Comparison of ENCODE assay signal across 2 cellular contexts in the genomic region with DNA sequence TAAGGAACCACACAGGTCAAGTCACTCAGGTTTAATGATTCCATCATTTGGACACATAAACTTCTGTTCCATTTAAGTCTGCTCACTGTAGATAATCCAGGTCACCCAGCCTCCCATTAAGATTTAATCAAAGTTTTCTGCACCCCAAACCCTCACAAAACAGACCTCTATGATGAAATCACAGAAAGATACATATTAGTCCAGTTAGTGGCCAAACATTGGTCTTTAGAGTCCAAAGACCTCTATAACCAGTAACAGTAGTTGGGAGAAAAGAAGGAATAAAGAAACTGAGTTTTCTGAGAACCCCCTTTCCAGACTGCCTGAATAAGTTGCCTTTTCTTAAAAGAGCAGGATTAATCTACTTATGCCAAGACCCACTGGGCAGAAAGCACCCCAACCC.
A peak's percentile ranks its signal among the peaks of the same experiment; 100 is the strongest.
TF ChIP-seq lines count a peak whose summit lies in the region.

No MANE protein-coding gene starts in this region.

TF ChIP-seq in liver, 16 proteins besides CTCF, POLR2A, EP300 and RAD21:
- TF ChIP-seq, protein P1, sequence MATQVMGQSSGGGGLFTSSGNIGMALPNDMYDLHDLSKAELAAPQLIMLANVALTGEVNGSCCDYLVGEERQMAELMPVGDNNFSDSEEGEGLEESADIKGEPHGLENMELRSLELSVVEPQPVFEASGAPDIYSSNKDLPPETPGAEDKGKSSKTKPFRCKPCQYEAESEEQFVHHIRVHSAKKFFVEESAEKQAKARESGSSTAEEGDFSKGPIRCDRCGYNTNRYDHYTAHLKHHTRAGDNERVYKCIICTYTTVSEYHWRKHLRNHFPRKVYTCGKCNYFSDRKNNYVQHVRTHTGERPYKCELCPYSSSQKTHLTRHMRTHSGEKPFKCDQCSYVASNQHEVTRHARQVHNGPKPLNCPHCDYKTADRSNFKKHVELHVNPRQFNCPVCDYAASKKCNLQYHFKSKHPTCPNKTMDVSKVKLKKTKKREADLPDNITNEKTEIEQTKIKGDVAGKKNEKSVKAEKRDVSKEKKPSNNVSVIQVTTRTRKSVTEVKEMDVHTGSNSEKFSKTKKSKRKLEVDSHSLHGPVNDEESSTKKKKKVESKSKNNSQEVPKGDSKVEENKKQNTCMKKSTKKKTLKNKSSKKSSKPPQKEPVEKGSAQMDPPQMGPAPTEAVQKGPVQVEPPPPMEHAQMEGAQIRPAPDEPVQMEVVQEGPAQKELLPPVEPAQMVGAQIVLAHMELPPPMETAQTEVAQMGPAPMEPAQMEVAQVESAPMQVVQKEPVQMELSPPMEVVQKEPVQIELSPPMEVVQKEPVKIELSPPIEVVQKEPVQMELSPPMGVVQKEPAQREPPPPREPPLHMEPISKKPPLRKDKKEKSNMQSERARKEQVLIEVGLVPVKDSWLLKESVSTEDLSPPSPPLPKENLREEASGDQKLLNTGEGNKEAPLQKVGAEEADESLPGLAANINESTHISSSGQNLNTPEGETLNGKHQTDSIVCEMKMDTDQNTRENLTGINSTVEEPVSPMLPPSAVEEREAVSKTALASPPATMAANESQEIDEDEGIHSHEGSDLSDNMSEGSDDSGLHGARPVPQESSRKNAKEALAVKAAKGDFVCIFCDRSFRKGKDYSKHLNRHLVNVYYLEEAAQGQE (IDR thresholded peaks at IDR 0.05), result no peak
- TF ChIP-seq HNF4G (IDR thresholded peaks at IDR 0.05), result no peak
- TF ChIP-seq, protein P2, sequence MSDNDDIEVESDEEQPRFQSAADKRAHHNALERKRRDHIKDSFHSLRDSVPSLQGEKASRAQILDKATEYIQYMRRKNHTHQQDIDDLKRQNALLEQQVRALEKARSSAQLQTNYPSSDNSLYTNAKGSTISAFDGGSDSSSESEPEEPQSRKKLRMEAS (IDR thresholded peaks at IDR 0.05), result no peak
- peak; percentile 15 for TF ChIP-seq SP1 (IDR thresholded peaks at IDR 0.05)
- no peak for TF ChIP-seq EGR1 (IDR thresholded peaks at IDR 0.05; ENCODE audit: low read depth in 2 of 2)
- no peak for TF ChIP-seq TAF1 (conservative IDR thresholded peaks at IDR 0.05)
- TF ChIP-seq RXRA (IDR thresholded peaks at IDR 0.05), result no peak
- TF ChIP-seq, protein P3, sequence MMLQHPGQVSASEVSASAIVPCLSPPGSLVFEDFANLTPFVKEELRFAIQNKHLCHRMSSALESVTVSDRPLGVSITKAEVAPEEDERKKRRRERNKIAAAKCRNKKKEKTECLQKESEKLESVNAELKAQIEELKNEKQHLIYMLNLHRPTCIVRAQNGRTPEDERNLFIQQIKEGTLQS (IDR thresholded peaks at IDR 0.05), result no peak
- TF ChIP-seq GABPA (IDR thresholded peaks at IDR 0.05 in 1 of 2, conservative IDR thresholded peaks at IDR 0.05 in 1 of 2), result no peak
- TF ChIP-seq YY1 (IDR thresholded peaks at IDR 0.05), result no peak
- peak; percentile 61 to 64 for TF ChIP-seq HNF4A (conservative IDR thresholded peaks at IDR 0.05)
- TF ChIP-seq NR2F2 (IDR thresholded peaks at IDR 0.05), result no peak
- TF ChIP-seq, protein P4, sequence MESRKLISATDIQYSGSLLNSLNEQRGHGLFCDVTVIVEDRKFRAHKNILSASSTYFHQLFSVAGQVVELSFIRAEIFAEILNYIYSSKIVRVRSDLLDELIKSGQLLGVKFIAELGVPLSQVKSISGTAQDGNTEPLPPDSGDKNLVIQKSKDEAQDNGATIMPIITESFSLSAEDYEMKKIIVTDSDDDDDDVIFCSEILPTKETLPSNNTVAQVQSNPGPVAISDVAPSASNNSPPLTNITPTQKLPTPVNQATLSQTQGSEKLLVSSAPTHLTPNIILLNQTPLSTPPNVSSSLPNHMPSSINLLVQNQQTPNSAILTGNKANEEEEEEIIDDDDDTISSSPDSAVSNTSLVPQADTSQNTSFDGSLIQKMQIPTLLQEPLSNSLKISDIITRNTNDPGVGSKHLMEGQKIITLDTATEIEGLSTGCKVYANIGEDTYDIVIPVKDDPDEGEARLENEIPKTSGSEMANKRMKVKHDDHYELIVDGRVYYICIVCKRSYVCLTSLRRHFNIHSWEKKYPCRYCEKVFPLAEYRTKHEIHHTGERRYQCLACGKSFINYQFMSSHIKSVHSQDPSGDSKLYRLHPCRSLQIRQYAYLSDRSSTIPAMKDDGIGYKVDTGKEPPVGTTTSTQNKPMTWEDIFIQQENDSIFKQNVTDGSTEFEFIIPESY (IDR thresholded peaks at IDR 0.05), result no peak

TF ChIP-seq in GM12878, 131 proteins besides CTCF, POLR2A, EP300 and RAD21:
- TF ChIP-seq, protein P5, sequence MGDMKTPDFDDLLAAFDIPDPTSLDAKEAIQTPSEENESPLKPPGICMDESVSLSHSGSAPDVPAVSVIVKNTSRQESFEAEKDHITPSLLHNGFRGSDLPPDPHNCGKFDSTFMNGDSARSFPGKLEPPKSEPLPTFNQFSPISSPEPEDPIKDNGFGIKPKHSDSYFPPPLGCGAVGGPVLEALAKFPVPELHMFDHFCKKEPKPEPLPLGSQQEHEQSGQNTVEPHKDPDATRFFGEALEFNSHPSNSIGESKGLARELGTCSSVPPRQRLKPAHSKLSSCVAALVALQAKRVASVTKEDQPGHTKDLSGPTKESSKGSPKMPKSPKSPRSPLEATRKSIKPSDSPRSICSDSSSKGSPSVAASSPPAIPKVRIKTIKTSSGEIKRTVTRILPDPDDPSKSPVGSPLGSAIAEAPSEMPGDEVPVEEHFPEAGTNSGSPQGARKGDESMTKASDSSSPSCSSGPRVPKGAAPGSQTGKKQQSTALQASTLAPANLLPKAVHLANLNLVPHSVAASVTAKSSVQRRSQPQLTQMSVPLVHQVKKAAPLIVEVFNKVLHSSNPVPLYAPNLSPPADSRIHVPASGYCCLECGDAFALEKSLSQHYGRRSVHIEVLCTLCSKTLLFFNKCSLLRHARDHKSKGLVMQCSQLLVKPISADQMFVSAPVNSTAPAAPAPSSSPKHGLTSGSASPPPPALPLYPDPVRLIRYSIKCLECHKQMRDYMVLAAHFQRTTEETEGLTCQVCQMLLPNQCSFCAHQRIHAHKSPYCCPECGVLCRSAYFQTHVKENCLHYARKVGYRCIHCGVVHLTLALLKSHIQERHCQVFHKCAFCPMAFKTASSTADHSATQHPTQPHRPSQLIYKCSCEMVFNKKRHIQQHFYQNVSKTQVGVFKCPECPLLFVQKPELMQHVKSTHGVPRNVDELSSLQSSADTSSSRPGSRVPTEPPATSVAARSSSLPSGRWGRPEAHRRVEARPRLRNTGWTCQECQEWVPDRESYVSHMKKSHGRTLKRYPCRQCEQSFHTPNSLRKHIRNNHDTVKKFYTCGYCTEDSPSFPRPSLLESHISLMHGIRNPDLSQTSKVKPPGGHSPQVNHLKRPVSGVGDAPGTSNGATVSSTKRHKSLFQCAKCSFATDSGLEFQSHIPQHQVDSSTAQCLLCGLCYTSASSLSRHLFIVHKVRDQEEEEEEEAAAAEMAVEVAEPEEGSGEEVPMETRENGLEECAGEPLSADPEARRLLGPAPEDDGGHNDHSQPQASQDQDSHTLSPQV (IDR thresholded peaks at IDR 0.05), result no peak
- TF ChIP-seq, protein P2 (IDR thresholded peaks at IDR 0.05; ENCODE audit: low read depth, low read length), result no peak
- no peak for TF ChIP-seq TARDBP (IDR thresholded peaks at IDR 0.05; ENCODE audit: borderline replicate concordance)
- TF ChIP-seq, protein P6, sequence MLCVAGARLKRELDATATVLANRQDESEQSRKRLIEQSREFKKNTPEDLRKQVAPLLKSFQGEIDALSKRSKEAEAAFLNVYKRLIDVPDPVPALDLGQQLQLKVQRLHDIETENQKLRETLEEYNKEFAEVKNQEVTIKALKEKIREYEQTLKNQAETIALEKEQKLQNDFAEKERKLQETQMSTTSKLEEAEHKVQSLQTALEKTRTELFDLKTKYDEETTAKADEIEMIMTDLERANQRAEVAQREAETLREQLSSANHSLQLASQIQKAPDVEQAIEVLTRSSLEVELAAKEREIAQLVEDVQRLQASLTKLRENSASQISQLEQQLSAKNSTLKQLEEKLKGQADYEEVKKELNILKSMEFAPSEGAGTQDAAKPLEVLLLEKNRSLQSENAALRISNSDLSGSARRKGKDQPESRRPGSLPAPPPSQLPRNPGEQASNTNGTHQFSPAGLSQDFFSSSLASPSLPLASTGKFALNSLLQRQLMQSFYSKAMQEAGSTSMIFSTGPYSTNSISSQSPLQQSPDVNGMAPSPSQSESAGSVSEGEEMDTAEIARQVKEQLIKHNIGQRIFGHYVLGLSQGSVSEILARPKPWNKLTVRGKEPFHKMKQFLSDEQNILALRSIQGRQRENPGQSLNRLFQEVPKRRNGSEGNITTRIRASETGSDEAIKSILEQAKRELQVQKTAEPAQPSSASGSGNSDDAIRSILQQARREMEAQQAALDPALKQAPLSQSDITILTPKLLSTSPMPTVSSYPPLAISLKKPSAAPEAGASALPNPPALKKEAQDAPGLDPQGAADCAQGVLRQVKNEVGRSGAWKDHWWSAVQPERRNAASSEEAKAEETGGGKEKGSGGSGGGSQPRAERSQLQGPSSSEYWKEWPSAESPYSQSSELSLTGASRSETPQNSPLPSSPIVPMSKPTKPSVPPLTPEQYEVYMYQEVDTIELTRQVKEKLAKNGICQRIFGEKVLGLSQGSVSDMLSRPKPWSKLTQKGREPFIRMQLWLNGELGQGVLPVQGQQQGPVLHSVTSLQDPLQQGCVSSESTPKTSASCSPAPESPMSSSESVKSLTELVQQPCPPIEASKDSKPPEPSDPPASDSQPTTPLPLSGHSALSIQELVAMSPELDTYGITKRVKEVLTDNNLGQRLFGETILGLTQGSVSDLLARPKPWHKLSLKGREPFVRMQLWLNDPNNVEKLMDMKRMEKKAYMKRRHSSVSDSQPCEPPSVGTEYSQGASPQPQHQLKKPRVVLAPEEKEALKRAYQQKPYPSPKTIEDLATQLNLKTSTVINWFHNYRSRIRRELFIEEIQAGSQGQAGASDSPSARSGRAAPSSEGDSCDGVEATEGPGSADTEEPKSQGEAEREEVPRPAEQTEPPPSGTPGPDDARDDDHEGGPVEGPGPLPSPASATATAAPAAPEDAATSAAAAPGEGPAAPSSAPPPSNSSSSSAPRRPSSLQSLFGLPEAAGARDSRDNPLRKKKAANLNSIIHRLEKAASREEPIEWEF (IDR thresholded peaks at IDR 0.05; ENCODE audit: insufficient replicate concordance, low read depth, low read length), result no peak
- no peak for TF ChIP-seq CREB1 (IDR thresholded peaks at IDR 0.05; ENCODE audit: low read depth)
- TF ChIP-seq JUND (IDR thresholded peaks at IDR 0.05; ENCODE audit: low read depth, low read length), result no peak
- no peak for TF ChIP-seq SMC3 (IDR thresholded peaks at IDR 0.05; ENCODE audit: borderline replicate concordance, low read length)
- TF ChIP-seq SIX5 (IDR thresholded peaks at IDR 0.05; ENCODE audit: low read depth, low read length, severe bottlenecking), result no peak
- no peak for TF ChIP-seq SPI1 (IDR thresholded peaks at IDR 0.05; ENCODE audit: borderline replicate concordance, insufficient read depth, low read depth, low read length)
- no peak for TF ChIP-seq EZH2 (IDR thresholded peaks at IDR 0.05; ENCODE audit: borderline replicate concordance, control insufficient read depth, low read depth, low read length)
- no peak for TF ChIP-seq NRF1 (conservative IDR thresholded peaks at IDR 0.05; ENCODE audit: low read depth, low read length)
- TF ChIP-seq SUZ12 (IDR thresholded peaks at IDR 0.05; ENCODE audit: unreplicated experiment), result no peak
TF ChIP-seq in GM12878: peak in this region for 0.
